1 cellular context compared by ENCODE assay signal in the genomic region with DNA sequence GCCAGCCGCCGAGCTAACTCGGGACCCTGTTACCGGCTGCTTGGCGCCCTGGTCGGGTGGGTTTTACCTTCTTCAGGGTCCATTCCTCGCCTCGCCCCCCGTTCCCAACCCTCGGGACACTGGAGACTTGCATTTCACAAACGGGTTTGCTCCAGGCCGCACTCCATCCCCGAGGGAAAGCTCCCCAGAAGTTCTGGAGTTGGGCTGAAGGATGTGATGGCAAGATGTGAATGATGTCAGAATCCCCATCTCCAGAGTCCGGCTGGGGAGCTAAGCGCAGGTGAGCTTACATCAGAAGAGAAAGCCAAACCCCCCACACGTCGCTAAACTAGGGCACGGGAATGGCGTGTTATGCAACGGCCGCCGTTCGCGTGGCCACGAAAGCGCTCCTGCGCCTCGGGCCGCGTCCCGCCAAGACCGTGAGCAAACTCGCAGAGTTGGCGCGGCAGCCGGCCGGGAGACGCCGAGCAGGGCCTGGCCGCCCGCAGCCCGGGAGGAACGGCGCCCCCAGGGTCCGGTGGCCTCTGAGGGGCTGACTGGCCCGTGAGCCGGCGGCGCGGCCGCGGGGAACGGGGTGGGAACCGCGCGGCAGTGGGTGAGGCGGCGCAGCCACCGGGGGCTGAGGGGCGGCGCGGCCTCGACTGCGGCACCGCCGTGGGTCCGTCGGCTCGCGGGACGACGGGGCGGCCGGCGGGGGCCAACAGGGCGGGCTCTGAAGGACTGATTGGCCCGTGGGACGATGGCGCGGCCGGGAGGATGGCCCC.
A peak's percentile ranks its signal among the peaks of the same experiment; 100 is the strongest.
TF ChIP-seq lines count a peak whose summit lies in the region.

No MANE protein-coding gene starts in this region.

TF ChIP-seq in HepG2, 621 proteins besides CTCF, POLR2A, EP300 and RAD21 (continued from another document and continues in another):
- TF ChIP-seq NFIB (CRISPR knock-in tag; IDR thresholded peaks at IDR 0.05; ENCODE audit: borderline replicate concordance): no peak
- peak; percentile 50; the same call in 1 of the 2 replicates for TF ChIP-seq ZNF205 (CRISPR knock-in tag; IDR thresholded peaks at IDR 0.05)
- TF ChIP-seq, protein P1, sequence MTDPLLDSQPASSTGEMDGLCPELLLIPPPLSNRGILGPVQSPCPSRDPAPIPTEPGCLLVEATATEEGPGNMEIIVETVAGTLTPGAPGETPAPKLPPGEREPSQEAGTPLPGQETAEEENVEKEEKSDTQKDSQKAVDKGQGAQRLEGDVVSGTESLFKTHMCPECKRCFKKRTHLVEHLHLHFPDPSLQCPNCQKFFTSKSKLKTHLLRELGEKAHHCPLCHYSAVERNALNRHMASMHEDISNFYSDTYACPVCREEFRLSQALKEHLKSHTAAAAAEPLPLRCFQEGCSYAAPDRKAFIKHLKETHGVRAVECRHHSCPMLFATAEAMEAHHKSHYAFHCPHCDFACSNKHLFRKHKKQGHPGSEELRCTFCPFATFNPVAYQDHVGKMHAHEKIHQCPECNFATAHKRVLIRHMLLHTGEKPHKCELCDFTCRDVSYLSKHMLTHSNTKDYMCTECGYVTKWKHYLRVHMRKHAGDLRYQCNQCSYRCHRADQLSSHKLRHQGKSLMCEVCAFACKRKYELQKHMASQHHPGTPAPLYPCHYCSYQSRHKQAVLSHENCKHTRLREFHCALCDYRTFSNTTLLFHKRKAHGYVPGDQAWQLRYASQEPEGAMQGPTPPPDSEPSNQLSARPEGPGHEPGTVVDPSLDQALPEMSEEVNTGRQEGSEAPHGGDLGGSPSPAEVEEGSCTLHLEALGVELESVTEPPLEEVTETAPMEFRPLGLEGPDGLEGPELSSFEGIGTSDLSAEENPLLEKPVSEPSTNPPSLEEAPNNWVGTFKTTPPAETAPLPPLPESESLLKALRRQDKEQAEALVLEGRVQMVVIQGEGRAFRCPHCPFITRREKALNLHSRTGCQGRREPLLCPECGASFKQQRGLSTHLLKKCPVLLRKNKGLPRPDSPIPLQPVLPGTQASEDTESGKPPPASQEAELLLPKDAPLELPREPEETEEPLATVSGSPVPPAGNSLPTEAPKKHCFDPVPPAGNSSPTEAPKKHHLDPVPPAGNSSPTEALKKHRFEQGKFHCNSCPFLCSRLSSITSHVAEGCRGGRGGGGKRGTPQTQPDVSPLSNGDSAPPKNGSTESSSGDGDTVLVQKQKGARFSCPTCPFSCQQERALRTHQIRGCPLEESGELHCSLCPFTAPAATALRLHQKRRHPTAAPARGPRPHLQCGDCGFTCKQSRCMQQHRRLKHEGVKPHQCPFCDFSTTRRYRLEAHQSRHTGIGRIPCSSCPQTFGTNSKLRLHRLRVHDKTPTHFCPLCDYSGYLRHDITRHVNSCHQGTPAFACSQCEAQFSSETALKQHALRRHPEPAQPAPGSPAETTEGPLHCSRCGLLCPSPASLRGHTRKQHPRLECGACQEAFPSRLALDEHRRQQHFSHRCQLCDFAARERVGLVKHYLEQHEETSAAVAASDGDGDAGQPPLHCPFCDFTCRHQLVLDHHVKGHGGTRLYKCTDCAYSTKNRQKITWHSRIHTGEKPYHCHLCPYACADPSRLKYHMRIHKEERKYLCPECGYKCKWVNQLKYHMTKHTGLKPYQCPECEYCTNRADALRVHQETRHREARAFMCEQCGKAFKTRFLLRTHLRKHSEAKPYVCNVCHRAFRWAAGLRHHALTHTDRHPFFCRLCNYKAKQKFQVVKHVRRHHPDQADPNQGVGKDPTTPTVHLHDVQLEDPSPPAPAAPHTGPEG (CRISPR knock-in tag; IDR thresholded peaks at IDR 0.05): 0 out of 2 replicates have a peak, but pooled peaks have one; percentile 65
- TF ChIP-seq, protein P2, sequence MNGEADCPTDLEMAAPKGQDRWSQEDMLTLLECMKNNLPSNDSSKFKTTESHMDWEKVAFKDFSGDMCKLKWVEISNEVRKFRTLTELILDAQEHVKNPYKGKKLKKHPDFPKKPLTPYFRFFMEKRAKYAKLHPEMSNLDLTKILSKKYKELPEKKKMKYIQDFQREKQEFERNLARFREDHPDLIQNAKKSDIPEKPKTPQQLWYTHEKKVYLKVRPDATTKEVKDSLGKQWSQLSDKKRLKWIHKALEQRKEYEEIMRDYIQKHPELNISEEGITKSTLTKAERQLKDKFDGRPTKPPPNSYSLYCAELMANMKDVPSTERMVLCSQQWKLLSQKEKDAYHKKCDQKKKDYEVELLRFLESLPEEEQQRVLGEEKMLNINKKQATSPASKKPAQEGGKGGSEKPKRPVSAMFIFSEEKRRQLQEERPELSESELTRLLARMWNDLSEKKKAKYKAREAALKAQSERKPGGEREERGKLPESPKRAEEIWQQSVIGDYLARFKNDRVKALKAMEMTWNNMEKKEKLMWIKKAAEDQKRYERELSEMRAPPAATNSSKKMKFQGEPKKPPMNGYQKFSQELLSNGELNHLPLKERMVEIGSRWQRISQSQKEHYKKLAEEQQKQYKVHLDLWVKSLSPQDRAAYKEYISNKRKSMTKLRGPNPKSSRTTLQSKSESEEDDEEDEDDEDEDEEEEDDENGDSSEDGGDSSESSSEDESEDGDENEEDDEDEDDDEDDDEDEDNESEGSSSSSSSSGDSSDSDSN (CRISPR knock-in tag; IDR thresholded peaks at IDR 0.05): peak; percentile 59; the same call in 1 of the 2 replicates
- TF ChIP-seq ZSCAN21 (CRISPR knock-in tag; IDR thresholded peaks at IDR 0.05; ENCODE audit: borderline replicate concordance): 0 out of 2 replicates have a peak, but pooled peaks have one; percentile 36
- TF ChIP-seq HDAC1 (CRISPR knock-in tag; IDR thresholded peaks at IDR 0.05): peak; percentile 49; the same call in 1 of the 2 replicates
- no peak for TF ChIP-seq PHF20 (CRISPR knock-in tag; IDR thresholded peaks at IDR 0.05)
- no peak for TF ChIP-seq DPF2 (CRISPR knock-in tag; IDR thresholded peaks at IDR 0.05; ENCODE audit: borderline replicate concordance, low read depth)
- TF ChIP-seq ASH2L (IDR thresholded peaks at IDR 0.05; ENCODE audit: insufficient read length, low read depth, low read length): peak; percentile 23
- TF ChIP-seq REL (CRISPR knock-in tag; conservative IDR thresholded peaks at IDR 0.05): no peak
- TF ChIP-seq, protein P3, sequence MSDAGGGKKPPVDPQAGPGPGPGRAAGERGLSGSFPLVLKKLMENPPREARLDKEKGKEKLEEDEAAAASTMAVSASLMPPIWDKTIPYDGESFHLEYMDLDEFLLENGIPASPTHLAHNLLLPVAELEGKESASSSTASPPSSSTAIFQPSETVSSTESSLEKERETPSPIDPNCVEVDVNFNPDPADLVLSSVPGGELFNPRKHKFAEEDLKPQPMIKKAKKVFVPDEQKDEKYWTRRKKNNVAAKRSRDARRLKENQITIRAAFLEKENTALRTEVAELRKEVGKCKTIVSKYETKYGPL (CRISPR knock-in tag; IDR thresholded peaks at IDR 0.05): peak; percentile 94
- TF ChIP-seq, protein P4, sequence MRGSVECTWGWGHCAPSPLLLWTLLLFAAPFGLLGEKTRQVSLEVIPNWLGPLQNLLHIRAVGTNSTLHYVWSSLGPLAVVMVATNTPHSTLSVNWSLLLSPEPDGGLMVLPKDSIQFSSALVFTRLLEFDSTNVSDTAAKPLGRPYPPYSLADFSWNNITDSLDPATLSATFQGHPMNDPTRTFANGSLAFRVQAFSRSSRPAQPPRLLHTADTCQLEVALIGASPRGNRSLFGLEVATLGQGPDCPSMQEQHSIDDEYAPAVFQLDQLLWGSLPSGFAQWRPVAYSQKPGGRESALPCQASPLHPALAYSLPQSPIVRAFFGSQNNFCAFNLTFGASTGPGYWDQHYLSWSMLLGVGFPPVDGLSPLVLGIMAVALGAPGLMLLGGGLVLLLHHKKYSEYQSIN (CRISPR knock-in tag; IDR thresholded peaks at IDR 0.05; ENCODE audit: borderline replicate concordance): no peak
- peak; percentile 37 for TF ChIP-seq TEAD3 (CRISPR knock-in tag; optimal IDR thresholded peaks at IDR 0.05; ENCODE audit: borderline replicate concordance)
- peak; percentile 27; the same call in 1 of the 2 replicates for TF ChIP-seq TAF1 (CRISPR knock-in tag; IDR thresholded peaks at IDR 0.05)
- TF ChIP-seq SAP130 (CRISPR knock-in tag; IDR thresholded peaks at IDR 0.05; ENCODE audit: low read depth): peak; percentile 31; the same call in 1 of the 2 replicates
- TF ChIP-seq ZNF292 (CRISPR knock-in tag; IDR thresholded peaks at IDR 0.05; ENCODE audit: borderline replicate concordance, low read depth): peak; percentile 37; the same call in 1 of the 2 replicates
- TF ChIP-seq NRL (CRISPR knock-in tag; IDR thresholded peaks at IDR 0.05; ENCODE audit: borderline replicate concordance): 0 out of 2 replicates have a peak, but pooled peaks have one; percentile 30
- 0 out of 2 replicates have a peak, but pooled peaks have one; percentile 54 for TF ChIP-seq TGIF2 (CRISPR knock-in tag; IDR thresholded peaks at IDR 0.05)
- no peak for TF ChIP-seq ZNF841 (CRISPR knock-in tag; IDR thresholded peaks at IDR 0.05; ENCODE audit: borderline replicate concordance)
- TF ChIP-seq ZNF563 (CRISPR knock-in tag; IDR thresholded peaks at IDR 0.05): peak; percentile 38
- TF ChIP-seq, protein P5, sequence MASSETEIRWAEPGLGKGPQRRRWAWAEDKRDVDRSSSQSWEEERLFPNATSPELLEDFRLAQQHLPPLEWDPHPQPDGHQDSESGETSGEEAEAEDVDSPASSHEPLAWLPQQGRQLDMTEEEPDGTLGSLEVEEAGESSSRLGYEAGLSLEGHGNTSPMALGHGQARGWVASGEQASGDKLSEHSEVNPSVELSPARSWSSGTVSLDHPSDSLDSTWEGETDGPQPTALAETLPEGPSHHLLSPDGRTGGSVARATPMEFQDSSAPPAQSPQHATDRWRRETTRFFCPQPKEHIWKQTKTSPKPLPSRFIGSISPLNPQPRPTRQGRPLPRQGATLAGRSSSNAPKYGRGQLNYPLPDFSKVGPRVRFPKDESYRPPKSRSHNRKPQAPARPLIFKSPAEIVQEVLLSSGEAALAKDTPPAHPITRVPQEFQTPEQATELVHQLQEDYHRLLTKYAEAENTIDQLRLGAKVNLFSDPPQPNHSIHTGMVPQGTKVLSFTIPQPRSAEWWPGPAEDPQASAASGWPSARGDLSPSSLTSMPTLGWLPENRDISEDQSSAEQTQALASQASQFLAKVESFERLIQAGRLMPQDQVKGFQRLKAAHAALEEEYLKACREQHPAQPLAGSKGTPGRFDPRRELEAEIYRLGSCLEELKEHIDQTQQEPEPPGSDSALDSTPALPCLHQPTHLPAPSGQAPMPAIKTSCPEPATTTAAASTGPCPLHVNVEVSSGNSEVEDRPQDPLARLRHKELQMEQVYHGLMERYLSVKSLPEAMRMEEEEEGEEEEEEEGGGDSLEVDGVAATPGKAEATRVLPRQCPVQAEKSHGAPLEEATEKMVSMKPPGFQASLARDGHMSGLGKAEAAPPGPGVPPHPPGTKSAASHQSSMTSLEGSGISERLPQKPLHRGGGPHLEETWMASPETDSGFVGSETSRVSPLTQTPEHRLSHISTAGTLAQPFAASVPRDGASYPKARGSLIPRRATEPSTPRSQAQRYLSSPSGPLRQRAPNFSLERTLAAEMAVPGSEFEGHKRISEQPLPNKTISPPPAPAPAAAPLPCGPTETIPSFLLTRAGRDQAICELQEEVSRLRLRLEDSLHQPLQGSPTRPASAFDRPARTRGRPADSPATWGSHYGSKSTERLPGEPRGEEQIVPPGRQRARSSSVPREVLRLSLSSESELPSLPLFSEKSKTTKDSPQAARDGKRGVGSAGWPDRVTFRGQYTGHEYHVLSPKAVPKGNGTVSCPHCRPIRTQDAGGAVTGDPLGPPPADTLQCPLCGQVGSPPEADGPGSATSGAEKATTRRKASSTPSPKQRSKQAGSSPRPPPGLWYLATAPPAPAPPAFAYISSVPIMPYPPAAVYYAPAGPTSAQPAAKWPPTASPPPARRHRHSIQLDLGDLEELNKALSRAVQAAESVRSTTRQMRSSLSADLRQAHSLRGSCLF (CRISPR knock-in tag; IDR thresholded peaks at IDR 0.05; ENCODE audit: borderline replicate concordance): no peak
- TF ChIP-seq, protein P6, sequence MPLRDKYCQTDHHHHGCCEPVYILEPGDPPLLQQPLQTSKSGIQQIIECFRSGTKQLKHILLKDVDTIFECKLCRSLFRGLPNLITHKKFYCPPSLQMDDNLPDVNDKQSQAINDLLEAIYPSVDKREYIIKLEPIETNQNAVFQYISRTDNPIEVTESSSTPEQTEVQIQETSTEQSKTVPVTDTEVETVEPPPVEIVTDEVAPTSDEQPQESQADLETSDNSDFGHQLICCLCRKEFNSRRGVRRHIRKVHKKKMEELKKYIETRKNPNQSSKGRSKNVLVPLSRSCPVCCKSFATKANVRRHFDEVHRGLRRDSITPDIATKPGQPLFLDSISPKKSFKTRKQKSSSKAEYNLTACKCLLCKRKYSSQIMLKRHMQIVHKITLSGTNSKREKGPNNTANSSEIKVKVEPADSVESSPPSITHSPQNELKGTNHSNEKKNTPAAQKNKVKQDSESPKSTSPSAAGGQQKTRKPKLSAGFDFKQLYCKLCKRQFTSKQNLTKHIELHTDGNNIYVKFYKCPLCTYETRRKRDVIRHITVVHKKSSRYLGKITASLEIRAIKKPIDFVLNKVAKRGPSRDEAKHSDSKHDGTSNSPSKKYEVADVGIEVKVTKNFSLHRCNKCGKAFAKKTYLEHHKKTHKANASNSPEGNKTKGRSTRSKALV (CRISPR knock-in tag; IDR thresholded peaks at IDR 0.05): 0 out of 2 replicates have a peak, but pooled peaks have one; percentile 50
- TF ChIP-seq ZSCAN20 (CRISPR knock-in tag; IDR thresholded peaks at IDR 0.05; ENCODE audit: borderline replicate concordance): no peak
- TF ChIP-seq ZNF724P (CRISPR knock-in tag; IDR thresholded peaks at IDR 0.05; ENCODE audit: borderline replicate concordance): no peak
- TF ChIP-seq, protein P7, sequence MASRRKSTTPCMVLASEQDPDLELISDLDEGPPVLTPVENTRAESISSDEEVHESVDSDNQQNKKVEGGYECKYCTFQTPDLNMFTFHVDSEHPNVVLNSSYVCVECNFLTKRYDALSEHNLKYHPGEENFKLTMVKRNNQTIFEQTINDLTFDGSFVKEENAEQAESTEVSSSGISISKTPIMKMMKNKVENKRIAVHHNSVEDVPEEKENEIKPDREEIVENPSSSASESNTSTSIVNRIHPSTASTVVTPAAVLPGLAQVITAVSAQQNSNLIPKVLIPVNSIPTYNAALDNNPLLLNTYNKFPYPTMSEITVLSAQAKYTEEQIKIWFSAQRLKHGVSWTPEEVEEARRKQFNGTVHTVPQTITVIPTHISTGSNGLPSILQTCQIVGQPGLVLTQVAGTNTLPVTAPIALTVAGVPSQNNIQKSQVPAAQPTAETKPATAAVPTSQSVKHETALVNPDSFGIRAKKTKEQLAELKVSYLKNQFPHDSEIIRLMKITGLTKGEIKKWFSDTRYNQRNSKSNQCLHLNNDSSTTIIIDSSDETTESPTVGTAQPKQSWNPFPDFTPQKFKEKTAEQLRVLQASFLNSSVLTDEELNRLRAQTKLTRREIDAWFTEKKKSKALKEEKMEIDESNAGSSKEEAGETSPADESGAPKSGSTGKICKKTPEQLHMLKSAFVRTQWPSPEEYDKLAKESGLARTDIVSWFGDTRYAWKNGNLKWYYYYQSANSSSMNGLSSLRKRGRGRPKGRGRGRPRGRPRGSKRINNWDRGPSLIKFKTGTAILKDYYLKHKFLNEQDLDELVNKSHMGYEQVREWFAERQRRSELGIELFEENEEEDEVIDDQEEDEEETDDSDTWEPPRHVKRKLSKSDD (CRISPR knock-in tag; IDR thresholded peaks at IDR 0.05; ENCODE audit: low read depth): no peak
- TF ChIP-seq CEBPG (CRISPR knock-in tag; IDR thresholded peaks at IDR 0.05): peak; percentile 48
- TF ChIP-seq KMT2B (CRISPR knock-in tag; IDR thresholded peaks at IDR 0.05): peak; percentile 66; the same call in 1 of the 2 replicates
- TF ChIP-seq ZNF777 (CRISPR knock-in tag; IDR thresholded peaks at IDR 0.05): peak; percentile 92
- peak; percentile 56; the same call in 1 of the 2 replicates for TF ChIP-seq MYC (CRISPR knock-in tag; IDR thresholded peaks at IDR 0.05; ENCODE audit: borderline replicate concordance)
